In the genomic region with DNA sequence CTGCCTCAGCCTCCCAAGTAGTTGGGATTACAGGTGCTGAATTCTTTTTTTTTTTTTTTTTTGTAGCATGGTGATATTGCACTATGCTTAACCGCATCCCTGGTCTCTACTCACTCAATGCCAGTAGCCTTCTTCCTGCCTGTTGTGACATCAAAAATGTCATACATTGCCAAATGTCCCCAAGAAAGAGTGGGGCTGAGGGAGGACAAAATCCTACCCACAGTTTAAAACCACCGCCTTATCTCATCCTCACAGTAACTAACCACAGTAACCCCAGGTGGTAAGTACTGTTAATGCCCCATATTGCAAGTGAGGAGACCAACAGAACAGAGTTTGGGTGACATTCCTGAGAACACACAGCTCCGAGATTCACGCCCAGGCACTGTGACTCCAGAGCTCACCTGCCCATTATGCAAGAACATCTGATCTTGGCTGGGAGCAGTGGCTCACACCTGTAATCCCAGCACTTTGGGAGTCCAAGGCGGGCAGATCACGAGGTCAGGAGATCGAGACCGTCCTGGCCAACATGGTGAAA, we compare ENCODE assay signal across 1 cellular context.
TF ChIP-seq lines count a peak whose summit lies in the region.

No MANE protein-coding gene starts in this region.

TF ChIP-seq in K562, 482 proteins besides CTCF, POLR2A, EP300 and RAD21 (continued from another document and continues in another):
- TF ChIP-seq, protein P1, sequence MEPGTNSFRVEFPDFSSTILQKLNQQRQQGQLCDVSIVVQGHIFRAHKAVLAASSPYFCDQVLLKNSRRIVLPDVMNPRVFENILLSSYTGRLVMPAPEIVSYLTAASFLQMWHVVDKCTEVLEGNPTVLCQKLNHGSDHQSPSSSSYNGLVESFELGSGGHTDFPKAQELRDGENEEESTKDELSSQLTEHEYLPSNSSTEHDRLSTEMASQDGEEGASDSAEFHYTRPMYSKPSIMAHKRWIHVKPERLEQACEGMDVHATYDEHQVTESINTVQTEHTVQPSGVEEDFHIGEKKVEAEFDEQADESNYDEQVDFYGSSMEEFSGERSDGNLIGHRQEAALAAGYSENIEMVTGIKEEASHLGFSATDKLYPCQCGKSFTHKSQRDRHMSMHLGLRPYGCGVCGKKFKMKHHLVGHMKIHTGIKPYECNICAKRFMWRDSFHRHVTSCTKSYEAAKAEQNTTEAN (CRISPR knock-in tag; IDR thresholded peaks at IDR 0.05), result no peak
- TF ChIP-seq CBFA2T3 (IDR thresholded peaks at IDR 0.05), result peak; percentile 97
- peak; percentile 30; the same call in 1 of the 2 replicates for TF ChIP-seq MEF2A (IDR thresholded peaks at IDR 0.05; ENCODE audit: control insufficient read depth, low read depth, low read length)
- TF ChIP-seq ESRRA (IDR thresholded peaks at IDR 0.05; ENCODE audit: borderline replicate concordance, low read depth), result peak; percentile 98; the same call in 1 of the 2 replicates
- TF ChIP-seq SMARCE1 (IDR thresholded peaks at IDR 0.05), result peak; percentile 97
- TF ChIP-seq, protein P2, sequence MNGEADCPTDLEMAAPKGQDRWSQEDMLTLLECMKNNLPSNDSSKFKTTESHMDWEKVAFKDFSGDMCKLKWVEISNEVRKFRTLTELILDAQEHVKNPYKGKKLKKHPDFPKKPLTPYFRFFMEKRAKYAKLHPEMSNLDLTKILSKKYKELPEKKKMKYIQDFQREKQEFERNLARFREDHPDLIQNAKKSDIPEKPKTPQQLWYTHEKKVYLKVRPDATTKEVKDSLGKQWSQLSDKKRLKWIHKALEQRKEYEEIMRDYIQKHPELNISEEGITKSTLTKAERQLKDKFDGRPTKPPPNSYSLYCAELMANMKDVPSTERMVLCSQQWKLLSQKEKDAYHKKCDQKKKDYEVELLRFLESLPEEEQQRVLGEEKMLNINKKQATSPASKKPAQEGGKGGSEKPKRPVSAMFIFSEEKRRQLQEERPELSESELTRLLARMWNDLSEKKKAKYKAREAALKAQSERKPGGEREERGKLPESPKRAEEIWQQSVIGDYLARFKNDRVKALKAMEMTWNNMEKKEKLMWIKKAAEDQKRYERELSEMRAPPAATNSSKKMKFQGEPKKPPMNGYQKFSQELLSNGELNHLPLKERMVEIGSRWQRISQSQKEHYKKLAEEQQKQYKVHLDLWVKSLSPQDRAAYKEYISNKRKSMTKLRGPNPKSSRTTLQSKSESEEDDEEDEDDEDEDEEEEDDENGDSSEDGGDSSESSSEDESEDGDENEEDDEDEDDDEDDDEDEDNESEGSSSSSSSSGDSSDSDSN (IDR thresholded peaks at IDR 0.05; ENCODE audit: borderline replicate concordance in 1 of 2, low read depth in 2 of 2, low read length in 2 of 2), result peak in 1 of 2 experiments; percentile 32; a peak in 1 of 4 replicates
- TF ChIP-seq, protein P3, sequence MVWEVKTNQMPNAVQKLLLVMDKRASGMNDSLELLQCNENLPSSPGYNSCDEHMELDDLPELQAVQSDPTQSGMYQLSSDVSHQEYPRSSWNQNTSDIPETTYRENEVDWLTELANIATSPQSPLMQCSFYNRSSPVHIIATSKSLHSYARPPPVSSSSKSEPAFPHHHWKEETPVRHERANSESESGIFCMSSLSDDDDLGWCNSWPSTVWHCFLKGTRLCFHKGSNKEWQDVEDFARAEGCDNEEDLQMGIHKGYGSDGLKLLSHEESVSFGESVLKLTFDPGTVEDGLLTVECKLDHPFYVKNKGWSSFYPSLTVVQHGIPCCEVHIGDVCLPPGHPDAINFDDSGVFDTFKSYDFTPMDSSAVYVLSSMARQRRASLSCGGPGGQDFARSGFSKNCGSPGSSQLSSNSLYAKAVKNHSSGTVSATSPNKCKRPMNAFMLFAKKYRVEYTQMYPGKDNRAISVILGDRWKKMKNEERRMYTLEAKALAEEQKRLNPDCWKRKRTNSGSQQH (CRISPR knock-in tag; IDR thresholded peaks at IDR 0.05), result no peak
- peak; percentile 79; the same call in 1 of the 2 replicates for TF ChIP-seq LEF1 (IDR thresholded peaks at IDR 0.05)
- no peak for TF ChIP-seq ZNF311 (CRISPR knock-in tag; IDR thresholded peaks at IDR 0.05)
- TF ChIP-seq ZNF76 (CRISPR knock-in tag; IDR thresholded peaks at IDR 0.05; ENCODE audit: borderline replicate concordance), result no peak
- peak; percentile 63 for TF ChIP-seq CXXC5 (CRISPR knock-in tag; IDR thresholded peaks at IDR 0.05)
- TF ChIP-seq, protein P4, sequence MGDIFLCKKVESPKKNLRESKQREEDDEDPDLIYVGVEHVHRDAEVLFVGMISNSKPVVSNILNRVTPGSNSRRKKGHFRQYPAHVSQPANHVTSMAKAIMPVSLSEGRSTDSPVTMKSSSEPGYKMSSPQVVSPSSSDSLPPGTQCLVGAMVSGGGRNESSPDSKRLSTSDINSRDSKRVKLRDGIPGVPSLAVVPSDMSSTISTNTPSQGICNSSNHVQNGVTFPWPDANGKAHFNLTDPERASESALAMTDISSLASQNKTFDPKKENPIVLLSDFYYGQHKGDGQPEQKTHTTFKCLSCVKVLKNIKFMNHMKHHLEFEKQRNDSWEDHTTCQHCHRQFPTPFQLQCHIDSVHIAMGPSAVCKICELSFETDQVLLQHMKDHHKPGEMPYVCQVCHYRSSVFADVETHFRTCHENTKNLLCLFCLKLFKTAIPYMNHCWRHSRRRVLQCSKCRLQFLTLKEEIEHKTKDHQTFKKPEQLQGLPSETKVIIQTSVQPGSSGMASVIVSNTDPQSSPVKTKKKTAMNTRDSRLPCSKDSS (IDR thresholded peaks at IDR 0.05; ENCODE audit: low read depth, partially characterized antibody), result no peak
- peak; percentile 18 for TF ChIP-seq BRD9 (IDR thresholded peaks at IDR 0.05; ENCODE audit: low read depth, partially characterized antibody)
- TF ChIP-seq ARHGAP35 (IDR thresholded peaks at IDR 0.05; ENCODE audit: partially characterized antibody), result peak; percentile 19
- no peak for TF ChIP-seq PHF20 (IDR thresholded peaks at IDR 0.05; ENCODE audit: partially characterized antibody)
- no peak for TF ChIP-seq DNMT1 (IDR thresholded peaks at IDR 0.05)
- TF ChIP-seq, protein P5, sequence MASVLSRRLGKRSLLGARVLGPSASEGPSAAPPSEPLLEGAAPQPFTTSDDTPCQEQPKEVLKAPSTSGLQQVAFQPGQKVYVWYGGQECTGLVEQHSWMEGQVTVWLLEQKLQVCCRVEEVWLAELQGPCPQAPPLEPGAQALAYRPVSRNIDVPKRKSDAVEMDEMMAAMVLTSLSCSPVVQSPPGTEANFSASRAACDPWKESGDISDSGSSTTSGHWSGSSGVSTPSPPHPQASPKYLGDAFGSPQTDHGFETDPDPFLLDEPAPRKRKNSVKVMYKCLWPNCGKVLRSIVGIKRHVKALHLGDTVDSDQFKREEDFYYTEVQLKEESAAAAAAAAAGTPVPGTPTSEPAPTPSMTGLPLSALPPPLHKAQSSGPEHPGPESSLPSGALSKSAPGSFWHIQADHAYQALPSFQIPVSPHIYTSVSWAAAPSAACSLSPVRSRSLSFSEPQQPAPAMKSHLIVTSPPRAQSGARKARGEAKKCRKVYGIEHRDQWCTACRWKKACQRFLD (CRISPR knock-in tag; IDR thresholded peaks at IDR 0.05), result peak; percentile 92
- TF ChIP-seq ZNF134 (CRISPR knock-in tag; conservative IDR thresholded peaks at IDR 0.05), result no peak
- TF ChIP-seq LARP7 (IDR thresholded peaks at IDR 0.05), result 0 out of 2 replicates have a peak, but pooled peaks have one; percentile 43
- TF ChIP-seq ZKSCAN3 (CRISPR knock-in tag; IDR thresholded peaks at IDR 0.05), result no peak
- TF ChIP-seq SMARCB1 (IDR thresholded peaks at IDR 0.05; ENCODE audit: insufficient read length, low read depth), result no peak
- TF ChIP-seq YBX1 (IDR thresholded peaks at IDR 0.05), result no peak
- TF ChIP-seq, protein P6, sequence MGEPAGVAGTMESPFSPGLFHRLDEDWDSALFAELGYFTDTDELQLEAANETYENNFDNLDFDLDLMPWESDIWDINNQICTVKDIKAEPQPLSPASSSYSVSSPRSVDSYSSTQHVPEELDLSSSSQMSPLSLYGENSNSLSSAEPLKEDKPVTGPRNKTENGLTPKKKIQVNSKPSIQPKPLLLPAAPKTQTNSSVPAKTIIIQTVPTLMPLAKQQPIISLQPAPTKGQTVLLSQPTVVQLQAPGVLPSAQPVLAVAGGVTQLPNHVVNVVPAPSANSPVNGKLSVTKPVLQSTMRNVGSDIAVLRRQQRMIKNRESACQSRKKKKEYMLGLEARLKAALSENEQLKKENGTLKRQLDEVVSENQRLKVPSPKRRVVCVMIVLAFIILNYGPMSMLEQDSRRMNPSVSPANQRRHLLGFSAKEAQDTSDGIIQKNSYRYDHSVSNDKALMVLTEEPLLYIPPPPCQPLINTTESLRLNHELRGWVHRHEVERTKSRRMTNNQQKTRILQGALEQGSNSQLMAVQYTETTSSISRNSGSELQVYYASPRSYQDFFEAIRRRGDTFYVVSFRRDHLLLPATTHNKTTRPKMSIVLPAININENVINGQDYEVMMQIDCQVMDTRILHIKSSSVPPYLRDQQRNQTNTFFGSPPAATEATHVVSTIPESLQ (CRISPR knock-in tag; IDR thresholded peaks at IDR 0.05), result no peak
- TF ChIP-seq, protein P7, sequence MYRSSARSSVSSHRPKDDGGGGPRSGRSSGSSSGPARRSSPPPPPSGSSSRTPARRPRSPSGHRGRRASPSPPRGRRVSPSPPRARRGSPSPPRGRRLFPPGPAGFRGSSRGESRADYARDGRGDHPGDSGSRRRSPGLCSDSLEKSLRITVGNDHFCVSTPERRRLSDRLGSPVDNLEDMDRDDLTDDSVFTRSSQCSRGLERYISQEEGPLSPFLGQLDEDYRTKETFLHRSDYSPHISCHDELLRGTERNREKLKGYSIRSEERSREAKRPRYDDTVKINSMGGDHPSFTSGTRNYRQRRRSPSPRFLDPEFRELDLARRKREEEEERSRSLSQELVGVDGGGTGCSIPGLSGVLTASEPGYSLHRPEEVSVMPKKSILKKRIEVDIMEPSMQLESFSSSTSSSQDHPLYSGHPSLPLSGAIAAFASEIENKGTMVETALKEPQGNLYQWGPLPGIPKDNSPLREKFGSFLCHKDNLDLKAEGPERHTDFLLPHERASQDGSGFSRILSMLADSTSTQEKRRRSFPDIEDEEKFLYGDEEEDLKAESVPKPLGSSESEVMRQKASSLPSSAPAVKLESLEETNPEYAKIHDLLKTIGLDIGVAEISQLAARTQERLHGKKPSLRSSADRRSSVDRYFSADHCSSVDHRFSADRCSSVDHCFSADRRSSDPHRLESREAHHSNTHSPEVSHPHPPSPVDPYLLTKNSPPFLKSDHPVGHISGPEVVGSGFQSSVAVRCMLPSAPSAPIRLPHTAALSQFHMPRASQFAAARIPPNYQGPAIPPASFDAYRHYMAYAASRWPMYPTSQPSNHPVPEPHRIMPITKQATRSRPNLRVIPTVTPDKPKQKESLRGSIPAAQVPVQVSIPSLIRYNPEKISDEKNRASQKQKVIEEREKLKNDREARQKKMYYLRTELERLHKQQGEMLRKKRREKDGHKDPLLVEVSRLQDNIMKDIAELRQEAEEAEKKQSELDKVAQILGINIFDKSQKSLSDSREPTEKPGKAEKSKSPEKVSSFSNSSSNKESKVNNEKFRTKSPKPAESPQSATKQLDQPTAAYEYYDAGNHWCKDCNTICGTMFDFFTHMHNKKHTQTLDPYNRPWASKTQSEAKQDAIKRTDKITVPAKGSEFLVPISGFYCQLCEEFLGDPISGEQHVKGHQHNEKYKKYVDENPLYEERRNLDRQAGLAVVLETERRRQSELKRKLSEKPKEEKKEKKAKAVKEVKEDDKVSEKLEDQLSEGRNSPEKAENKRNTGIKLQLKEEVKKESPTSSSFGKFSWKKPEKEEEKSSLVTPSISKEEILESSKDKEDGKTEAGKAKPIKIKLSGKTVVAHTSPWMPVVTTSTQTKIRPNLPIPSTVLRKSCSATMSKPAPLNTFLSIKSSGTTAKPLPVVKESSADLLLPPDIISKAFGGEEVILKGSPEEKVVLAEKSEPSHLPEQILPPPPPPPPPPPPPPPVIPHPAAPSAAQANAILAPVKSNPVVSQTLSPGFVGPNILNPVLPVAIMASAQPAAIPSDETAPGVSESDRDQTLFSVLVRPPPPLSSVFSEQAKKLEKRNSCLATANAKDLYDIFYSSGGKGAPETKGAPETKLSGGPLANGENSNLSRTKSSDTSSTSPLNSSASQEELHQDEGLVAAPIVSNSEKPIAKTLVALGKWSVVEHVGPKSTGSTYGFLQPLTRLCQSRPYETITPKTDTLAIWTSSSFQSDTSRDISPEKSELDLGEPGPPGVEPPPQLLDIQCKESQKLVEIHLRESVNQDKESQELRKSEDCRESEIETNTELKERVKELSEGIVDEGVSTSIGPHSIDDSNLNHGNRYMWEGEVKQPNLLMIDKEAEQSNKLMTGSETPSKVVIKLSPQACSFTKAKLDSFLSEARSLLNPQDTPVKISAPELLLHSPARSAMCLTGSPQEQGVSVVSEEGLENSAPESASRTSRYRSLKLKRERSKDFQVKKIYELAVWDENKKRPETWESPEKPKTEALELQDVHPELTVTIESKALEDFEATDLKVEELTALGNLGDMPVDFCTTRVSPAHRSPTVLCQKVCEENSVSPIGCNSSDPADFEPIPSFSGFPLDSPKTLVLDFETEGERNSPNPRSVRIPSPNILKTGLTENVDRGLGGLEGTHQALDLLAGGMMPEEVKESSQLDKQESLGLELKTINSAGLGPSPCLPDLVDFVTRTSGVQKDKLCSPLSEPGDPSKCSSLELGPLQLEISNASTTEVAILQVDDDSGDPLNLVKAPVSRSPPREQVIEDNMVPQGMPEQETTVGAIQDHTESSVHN (IDR thresholded peaks at IDR 0.05; ENCODE audit: borderline replicate concordance in 1 of 2, low read depth in 1 of 2), result no peak
- TF ChIP-seq, protein P8, sequence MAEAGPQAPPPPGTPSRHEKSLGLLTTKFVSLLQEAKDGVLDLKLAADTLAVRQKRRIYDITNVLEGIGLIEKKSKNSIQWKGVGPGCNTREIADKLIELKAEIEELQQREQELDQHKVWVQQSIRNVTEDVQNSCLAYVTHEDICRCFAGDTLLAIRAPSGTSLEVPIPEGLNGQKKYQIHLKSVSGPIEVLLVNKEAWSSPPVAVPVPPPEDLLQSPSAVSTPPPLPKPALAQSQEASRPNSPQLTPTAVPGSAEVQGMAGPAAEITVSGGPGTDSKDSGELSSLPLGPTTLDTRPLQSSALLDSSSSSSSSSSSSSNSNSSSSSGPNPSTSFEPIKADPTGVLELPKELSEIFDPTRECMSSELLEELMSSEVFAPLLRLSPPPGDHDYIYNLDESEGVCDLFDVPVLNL (CRISPR knock-in tag; IDR thresholded peaks at IDR 0.05; ENCODE audit: low read depth), result no peak
- TF ChIP-seq, protein P9, sequence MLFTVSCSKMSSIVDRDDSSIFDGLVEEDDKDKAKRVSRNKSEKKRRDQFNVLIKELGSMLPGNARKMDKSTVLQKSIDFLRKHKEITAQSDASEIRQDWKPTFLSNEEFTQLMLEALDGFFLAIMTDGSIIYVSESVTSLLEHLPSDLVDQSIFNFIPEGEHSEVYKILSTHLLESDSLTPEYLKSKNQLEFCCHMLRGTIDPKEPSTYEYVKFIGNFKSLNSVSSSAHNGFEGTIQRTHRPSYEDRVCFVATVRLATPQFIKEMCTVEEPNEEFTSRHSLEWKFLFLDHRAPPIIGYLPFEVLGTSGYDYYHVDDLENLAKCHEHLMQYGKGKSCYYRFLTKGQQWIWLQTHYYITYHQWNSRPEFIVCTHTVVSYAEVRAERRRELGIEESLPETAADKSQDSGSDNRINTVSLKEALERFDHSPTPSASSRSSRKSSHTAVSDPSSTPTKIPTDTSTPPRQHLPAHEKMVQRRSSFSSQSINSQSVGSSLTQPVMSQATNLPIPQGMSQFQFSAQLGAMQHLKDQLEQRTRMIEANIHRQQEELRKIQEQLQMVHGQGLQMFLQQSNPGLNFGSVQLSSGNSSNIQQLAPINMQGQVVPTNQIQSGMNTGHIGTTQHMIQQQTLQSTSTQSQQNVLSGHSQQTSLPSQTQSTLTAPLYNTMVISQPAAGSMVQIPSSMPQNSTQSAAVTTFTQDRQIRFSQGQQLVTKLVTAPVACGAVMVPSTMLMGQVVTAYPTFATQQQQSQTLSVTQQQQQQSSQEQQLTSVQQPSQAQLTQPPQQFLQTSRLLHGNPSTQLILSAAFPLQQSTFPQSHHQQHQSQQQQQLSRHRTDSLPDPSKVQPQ (CRISPR knock-in tag; IDR thresholded peaks at IDR 0.05; ENCODE audit: borderline replicate concordance), result no peak
- no peak for TF ChIP-seq HNRNPK (IDR thresholded peaks at IDR 0.05; ENCODE audit: low read depth, low read length, poor library complexity, severe bottlenecking)
- TF ChIP-seq CBX3 (IDR thresholded peaks at IDR 0.05; ENCODE audit: borderline replicate concordance in 1 of 2, low read length in 2 of 2), result 0 out of 3 replicates have a peak, but pooled peaks of 1 of the 2 experiments have one; percentile 33
